1 cellular context compared by ENCODE assay signal in the genomic region with DNA sequence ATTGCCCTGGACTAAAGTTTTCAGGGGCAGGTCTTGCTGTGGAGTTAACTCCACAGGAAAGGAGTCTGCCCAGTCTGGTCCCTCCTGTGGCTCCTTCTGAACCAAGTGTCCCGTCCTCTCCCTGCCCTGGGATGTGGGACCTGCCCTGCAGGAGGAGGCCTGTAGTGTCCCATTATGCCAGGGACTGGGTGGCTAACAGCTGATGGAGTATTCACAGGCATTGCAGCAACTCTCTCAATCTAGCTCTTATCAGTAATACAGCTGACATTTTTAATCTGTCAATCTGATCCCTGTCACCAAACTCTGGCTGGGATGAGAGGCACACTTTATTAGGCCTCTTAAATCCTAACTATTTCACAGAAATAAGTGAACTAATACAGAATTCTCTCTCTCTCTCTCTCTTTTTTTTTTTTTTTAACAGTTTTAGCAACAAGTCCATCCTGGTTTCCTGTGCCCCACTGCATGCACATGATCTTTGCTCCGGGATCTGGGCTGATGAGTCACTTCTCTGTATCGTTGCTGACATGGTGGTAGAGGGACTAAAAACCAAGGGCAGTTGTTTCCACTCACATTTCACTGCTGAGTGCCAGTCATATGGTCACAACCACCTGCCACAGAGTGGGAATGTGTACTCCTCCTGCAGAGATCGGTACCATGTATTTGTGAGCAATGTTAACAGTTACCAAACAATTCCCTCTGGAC.
A peak's percentile ranks its signal among the peaks of the same experiment; 100 is the strongest.
TF ChIP-seq lines count a peak whose summit lies in the region.

No MANE protein-coding gene starts in this region.

TF ChIP-seq in endothelial cell of umbilical vein, 7 proteins besides CTCF, POLR2A, EP300 and RAD21:
- TF ChIP-seq FOS (IDR thresholded peaks at IDR 0.05; ENCODE audit: borderline replicate concordance, insufficient read depth, low read length) (peak; percentile 80), JUN (IDR thresholded peaks at IDR 0.05; ENCODE audit: borderline replicate concordance, insufficient read depth, insufficient read length, low read depth) (peak; percentile 58), MAX (IDR thresholded peaks at IDR 0.05; ENCODE audit: insufficient read depth, insufficient read length) (no peak), MYC (IDR thresholded peaks at IDR 0.05; ENCODE audit: low read depth, low read length) (no peak)
